Comparison of ENCODE assay signal across 18 cellular contexts in genomic region chr3:144364797-144365196, GRCh38.
"Had no signal": no experiment of that assay in that cellular context is flagged by ENCODE, and none has a peak within 500 bp of the region (broad histone marks: within the 10 kb centered on the region; RNA-seq: fewer than 3 reads in every experiment).

No MANE protein-coding gene starts in this region.

- DNase-seq: activated CD4-positive, alpha-beta T cell treated with anti-CD3 and anti-CD28 coated beads, Interleukin-2, amount 50 U/mL, for 4 hours; activated gamma-delta T cell; dorsolateral prefrontal cortex; foreskin melanocyte; glutamatergic neuron; hippocampal formation; islet precursor cell; left ventricle myocardium inferior; naive thymus-derived CD8-positive, alpha-beta T cell; ovary; psoas muscle; right lobe of liver; stimulated activated CD4-positive, alpha-beta T cell treated with anti-CD3 and anti-CD28 coated beads, Interleukin-4, amount 100 ng/mL, for 1 hour; upper lobe of right lung had no signal

- H3K27me3 Mint-ChIP-seq: stimulated activated memory B cell treated with anti-CD40 and anti-IgM and Interleukin-4, amounts not matched to agents 10 μg/mL and 1 μg/mL and 100 μg/mL, for 72 hours had no signal

- H3K4me1 ChIP-seq: left ventricle myocardium inferior, psoas muscle, right lobe of liver, upper lobe of right lung had no signal

- H3K36me3 Mint-ChIP-seq: stimulated activated memory B cell treated with anti-CD40 and anti-IgM and Interleukin-4, amounts not matched to agents 10 μg/mL and 1 μg/mL and 100 μg/mL, for 72 hours had no signal

- H3K27ac Mint-ChIP-seq: activated naive CD4-positive, alpha-beta T cell treated with anti-CD3 and anti-CD28 coated beads, Interleukin-2, amount 50 U/mL, for 72 hours; naive thymus-derived CD8-positive, alpha-beta T cell; stimulated activated memory B cell treated with anti-CD40 and anti-IgM and Interleukin-4, amounts not matched to agents 10 μg/mL and 1 μg/mL and 100 μg/mL, for 72 hours; T-helper 2 cell treated with Interferon-gamma antibody and Interleukin-4, amounts not matched to agents 5 μg/mL and 100 μg/mL, for 36 hours had no signal

- H3K4me3 ChIP-seq: dorsolateral prefrontal cortex, left ventricle myocardium inferior, ovary, psoas muscle, right lobe of liver, smooth muscle cell, upper lobe of right lung had no signal

- ATAC-seq: activated naive CD4-positive, alpha-beta T cell treated with anti-CD3 and anti-CD28 coated beads, Interleukin-2, amount 50 U/mL, for 72 hours; naive thymus-derived CD8-positive, alpha-beta T cell; psoas muscle; right lobe of liver; stimulated activated memory B cell treated with anti-CD40 and anti-IgM and Interleukin-4, amounts not matched to agents 10 μg/mL and 1 μg/mL and 100 μg/mL, for 72 hours; upper lobe of right lung had no signal

- H3K9me3 ChIP-seq: ovary, psoas muscle, right lobe of liver had no signal

- H3K4me1 Mint-ChIP-seq: naive thymus-derived CD8-positive, alpha-beta T cell; stimulated activated memory B cell treated with anti-CD40 and anti-IgM and Interleukin-4, amounts not matched to agents 10 μg/mL and 1 μg/mL and 100 μg/mL, for 72 hours had no signal

- H3K27ac ChIP-seq: dorsolateral prefrontal cortex, left ventricle myocardium inferior, ovary, psoas muscle, right lobe of liver, upper lobe of right lung had no signal

- H3K36me3 ChIP-seq: left ventricle myocardium inferior, ovary, right lobe of liver, upper lobe of right lung had no signal

- H3K27me3 ChIP-seq: dorsolateral prefrontal cortex, ovary, right lobe of liver, upper lobe of right lung had no signal

- H3K4me3 Mint-ChIP-seq: naive thymus-derived CD8-positive, alpha-beta T cell; stimulated activated memory B cell treated with anti-CD40 and anti-IgM and Interleukin-4, amounts not matched to agents 10 μg/mL and 1 μg/mL and 100 μg/mL, for 72 hours; T-helper 2 cell treated with Interferon-gamma antibody and Interleukin-4, amounts not matched to agents 5 μg/mL and 100 μg/mL, for 36 hours had no signal
